In the genomic region with DNA sequence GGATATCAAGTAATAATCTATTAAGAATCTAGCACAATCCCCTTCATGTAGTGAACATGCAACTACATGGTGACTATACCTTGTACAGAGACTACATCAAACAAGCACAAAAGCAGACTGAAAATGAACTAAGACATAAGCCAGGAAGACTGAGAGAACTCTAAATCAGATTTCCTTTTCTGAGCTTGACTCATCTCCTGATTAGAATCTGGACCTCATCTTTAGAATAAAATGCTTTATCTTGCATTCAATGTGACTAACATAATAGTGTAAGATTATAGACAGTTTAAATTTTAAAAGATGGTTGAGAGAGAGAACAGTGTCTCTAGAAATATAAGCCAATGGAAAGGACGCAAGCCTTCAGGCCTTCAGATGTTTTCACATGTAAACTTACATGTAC, we compare ENCODE assay signal across 30 cellular contexts. TPM values are rescaled to one million over a fixed set of nuclear protein-coding genes. Genes with fewer than 3 reads are reported as not detected.
"Had no signal": no experiment of that assay in that cellular context is flagged by ENCODE, and none has a peak within 500 bp of the region (broad histone marks: within the 10 kb centered on the region; RNA-seq: fewer than 3 reads in every experiment).

No MANE protein-coding gene starts in this region.

- H3K4me1 Mint-ChIP-seq: brain had no signal

- H3K9me3 Mint-ChIP-seq: activated naive CD4-positive, alpha-beta T cell treated with anti-CD3 and anti-CD28 coated beads, Interleukin-2, amount 50 U/mL, for 24 hours; activated T-helper 1 cell treated with anti-CD3 and anti-CD28 coated beads, Interleukin-12 subunit alpha, Interleukin-12 subunit beta, Interleukin-2, Interleukin-4 antibody, amounts not matched to agents 30 ng/mL and 10 ng/mL and 1 ng/mL, durations not matched to agents 14 hours and 24 hours and 36 hours; brain; naive thymus-derived CD8-positive, alpha-beta T cell; stimulated activated naive B cell treated with anti-CD40 and anti-IgM and Interleukin-4, amounts not matched to agents 10 μg/mL and 1 μg/mL and 100 μg/mL, for 72 hours had no signal

- FAIRE-seq: islet of Langerhans, TTC549 had no signal

- H3K4me2 ChIP-seq: smooth muscle cell had no signal

- H3K27me3 ChIP-seq: adrenal gland, esophagus squamous epithelium, gastrocnemius medialis, left lung, right atrium auricular region, tibial nerve had no signal

- ATAC-seq: gastrocnemius medialis; left lung; lower lobe of right lung; naive thymus-derived CD8-positive, alpha-beta T cell; stimulated activated naive B cell treated with anti-CD40 and anti-IgM and Interleukin-4, amounts not matched to agents 10 μg/mL and 1 μg/mL and 100 μg/mL, for 72 hours had no signal

- DNase-seq: activated CD4-positive, alpha-beta T cell treated with anti-CD3 and anti-CD28 coated beads for 4 hours; activated CD4-positive, alpha-beta T cell treated with anti-CD3 and anti-CD28 coated beads, Interleukin-2, amount 50 U/mL, for 4 hours; activated gamma-delta T cell treated with Interleukin-2 at 50 U/mL for 16 hours; adrenal gland; aorta; dermis blood vessel endothelial cell; effector CD4-positive, alpha-beta T cell; esophagus squamous epithelium; gastrocnemius medialis; glutamatergic neuron; left lung; lower lobe of right lung; mesenchymal stem cell; naive thymus-derived CD8-positive, alpha-beta T cell; stimulated activated CD4-positive, alpha-beta T cell treated with anti-CD3 and anti-CD28 coated beads, Interleukin-1b, Interleukin-23, amount 100 ng/mL, for 48 hours; stimulated activated CD4-positive, alpha-beta T cell treated with anti-CD3 and anti-CD28 coated beads, Interleukin-4, amount 100 ng/mL, for 4 hours; stimulated activated CD8-positive, alpha-beta memory T cell treated with anti-CD3 and anti-CD28 coated beads, Interleukin-4, amount 100 ng/mL, for 48 hours; stimulated activated naive B cell treated with anti-CD40 and anti-IgM and Interleukin-4, amounts not matched to agents 10 μg/mL and 1 μg/mL and 100 μg/mL, for 72 hours; T-helper 9 cell had no signal

- H3K4me1 ChIP-seq: esophagus squamous epithelium, gastrocnemius medialis, lower lobe of right lung, right atrium auricular region, tibial nerve had no signal

- H3K27me3 Mint-ChIP-seq: activated naive CD4-positive, alpha-beta T cell treated with anti-CD3 and anti-CD28 coated beads, Interleukin-2, amount 50 U/mL, for 24 hours; brain; naive thymus-derived CD8-positive, alpha-beta T cell; stimulated activated naive B cell treated with anti-CD40 and anti-IgM and Interleukin-4, amounts not matched to agents 10 μg/mL and 1 μg/mL and 100 μg/mL, for 72 hours had no signal

- H3K9me3 ChIP-seq: adrenal gland, esophagus squamous epithelium, gastrocnemius medialis, left lung, lower lobe of right lung, right atrium auricular region, tibial nerve had no signal

- H3K4me3 ChIP-seq: adrenal gland, esophagus squamous epithelium, gastrocnemius medialis, left lung, lower lobe of right lung, right atrium auricular region, smooth muscle cell, tibial nerve had no signal

- H3K27ac ChIP-seq: epithelial cell of prostate, esophagus squamous epithelium, gastrocnemius medialis, lower lobe of right lung, right atrium auricular region, tibial nerve, VCaP had no signal

- H3K27ac Mint-ChIP-seq: activated naive CD4-positive, alpha-beta T cell treated with anti-CD3 and anti-CD28 coated beads, Interleukin-2, amount 50 U/mL, for 24 hours; activated T-helper 1 cell treated with anti-CD3 and anti-CD28 coated beads, Interleukin-12 subunit alpha, Interleukin-12 subunit beta, Interleukin-2, Interleukin-4 antibody, amounts not matched to agents 30 ng/mL and 10 ng/mL and 1 ng/mL, durations not matched to agents 14 hours and 24 hours and 36 hours; brain; stimulated activated naive B cell treated with anti-CD40 and anti-IgM and Interleukin-4, amounts not matched to agents 10 μg/mL and 1 μg/mL and 100 μg/mL, for 72 hours had no signal

- H3K4me3 Mint-ChIP-seq: activated naive CD4-positive, alpha-beta T cell treated with anti-CD3 and anti-CD28 coated beads, Interleukin-2, amount 50 U/mL, for 24 hours; activated T-helper 1 cell treated with anti-CD3 and anti-CD28 coated beads, Interleukin-12 subunit alpha, Interleukin-12 subunit beta, Interleukin-2, Interleukin-4 antibody, amounts not matched to agents 30 ng/mL and 10 ng/mL and 1 ng/mL, durations not matched to agents 14 hours and 24 hours and 36 hours; brain; naive thymus-derived CD8-positive, alpha-beta T cell; stimulated activated naive B cell treated with anti-CD40 and anti-IgM and Interleukin-4, amounts not matched to agents 10 μg/mL and 1 μg/mL and 100 μg/mL, for 72 hours had no signal

RNA-seq across cellular contexts. Expression of gene GRAMD2A, which starts 50.9 kb away (rescaled TPM):
- total RNA-seq: cardiac septum; gastrocnemius medialis; naive thymus-derived CD8-positive, alpha-beta T cell had no signal
- polyA plus RNA-seq: naive thymus-derived CD8-positive, alpha-beta T cell had no signal
